In the genomic region with DNA sequence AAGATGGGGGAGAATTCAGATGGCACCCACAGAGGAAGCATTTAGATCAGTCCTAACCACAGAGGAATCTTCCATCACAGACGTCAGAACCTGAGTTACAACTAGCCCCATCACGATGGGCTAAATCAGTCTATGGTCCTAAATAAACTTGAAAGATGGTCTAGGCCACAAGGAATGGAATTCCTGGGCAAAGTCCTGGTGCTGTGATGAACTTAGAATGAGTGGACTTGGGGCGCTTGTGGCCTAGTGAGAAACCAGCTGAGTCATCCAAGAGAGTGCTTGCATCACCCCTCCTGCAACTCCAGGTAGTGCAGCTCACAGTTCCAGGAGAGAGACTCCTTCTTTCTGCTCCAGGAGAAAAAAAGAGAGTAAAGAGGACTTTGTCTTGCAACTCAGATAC, we compare ENCODE assay signal across 19 cellular contexts.
DNase-seq lines count a peak whose midpoint lies in the region; FAIRE-seq and TF ChIP-seq lines count a peak whose summit lies in the region.
"Had no signal": no experiment of that assay in that cellular context is flagged by ENCODE, and none has a peak within 500 bp of the region (broad histone marks: within the 10 kb centered on the region; RNA-seq: fewer than 3 reads in every experiment).

No MANE protein-coding gene starts in this region.

- H3K27me3 Mint-ChIP-seq in MCF 10A (ENCODE audit: insufficient read depth, unreplicated experiment): no peaks in the 10 kb centered on the region
- H3K27me3 Mint-ChIP-seq: activated CD4-positive, alpha-beta memory T cell treated with anti-CD3 and anti-CD28 coated beads for 36 hours had no signal

- no peak for FAIRE-seq in kidney (lab: Jason Lieb, UNC)
- FAIRE-seq: A204.1, urothelium cell line had no signal

- no peaks in the 10 kb centered on the region for H3K36me3 Mint-ChIP-seq in MCF 10A (ENCODE audit: insufficient read depth, unreplicated experiment)
- H3K36me3 Mint-ChIP-seq: activated CD4-positive, alpha-beta memory T cell treated with anti-CD3 and anti-CD28 coated beads for 36 hours; mesothelial cell of epicardium had no signal

- H3K27ac ChIP-seq in breast epithelium (no peak overlapping the region), kidney (ENCODE audit: low read depth in 2 of 2, low read length in 2 of 2) (no peak overlapping the region)

- intact Hi-C loops in MCF 10A (cut with micrococcal nuclease): no loop called here
- intact Hi-C loops in breast epithelium (cut with DNase I; ENCODE audit: low total_unique reads): loop anchor here (2.0 kb wide), 1 partner anchor 56 kb away; no protein-coding TSS in a partner anchor
- intact Hi-C loops in kidney (cut with DNase I): no loop called here

- peak; percentile 73 for DNase-seq in MCF 10A (ENCODE audit: unreplicated experiment)
- no peak for DNase-seq in breast epithelium (ENCODE audit: low spot score in 2 of 2)
- peak; percentile 76 for DNase-seq in RKO (ENCODE audit: low spot score)
- DNase-seq in fibroblast of pulmonary artery (ENCODE audit: low read depth): peak; percentile 7
- peak; percentile 31 for DNase-seq in renal cortical epithelial cell (ENCODE audit: low read depth)
- DNase-seq in NCI-H345 (lab: John Stamatoyannopoulos, UW): no peak
- no peak for DNase-seq in activated CD8-positive, alpha-beta memory T cell treated with anti-CD3 and anti-CD28 coated beads, Interleukin-2, amount 50 U/mL, for 48 hours
- DNase-seq in kidney: no peak
- DNase-seq: activated CD4-positive, alpha-beta memory T cell treated with anti-CD3 and anti-CD28 coated beads for 36 hours; cerebellar nuclear complex; DND-41; NCI-H2081; NCI-H69; nucleus accumbens; right cardiac atrium; RPMI8226 had no signal

- no peak overlapping the region for H3K4me3 ChIP-seq in breast epithelium
- H3K4me3 ChIP-seq in fibroblast of pulmonary artery (replicated peaks; ENCODE audit: low read depth, low read length): no peak overlapping the region
- H3K4me3 ChIP-seq in kidney (ENCODE audit: low read length in 2 of 2): no peak overlapping the region

- H3K27me3 ChIP-seq in breast epithelium: no peaks in the 10 kb centered on the region

- H3K27ac Mint-ChIP-seq in MCF 10A (ENCODE audit: low read depth, unreplicated experiment): no peak overlapping the region
- H3K27ac Mint-ChIP-seq: activated CD4-positive, alpha-beta memory T cell treated with anti-CD3 and anti-CD28 coated beads for 36 hours; mesothelial cell of epicardium had no signal

- no peak overlapping the region for H3K9ac ChIP-seq in kidney (ENCODE audit: low read length in 2 of 2)

- H3K4me1 ChIP-seq in breast epithelium (no peaks in the 10 kb centered on the region), kidney (ENCODE audit: control insufficient read depth in 1 of 2, insufficient read depth in 1 of 2, low read depth in 1 of 2, low read length in 2 of 2) (no peaks in the 10 kb centered on the region)

- POLR2A ChIA-PET in MCF 10A (lab: Yijun Ruan, JAX): no interaction called here

- H3K4me1 Mint-ChIP-seq in MCF 10A (ENCODE audit: insufficient read depth, unreplicated experiment): no peaks in the 10 kb centered on the region
- H3K4me1 Mint-ChIP-seq: mesothelial cell of epicardium had no signal

- no peak for TF ChIP-seq POLR2A in breast epithelium (IDR thresholded peaks at IDR 0.05)

- no TSS peak for BruUV-seq in MCF 10A (replicated peaks; lab: Mats Ljungman, UMichigan)

- H3K36me3 ChIP-seq in breast epithelium (no peaks in the 10 kb centered on the region), kidney (ENCODE audit: control insufficient read depth in 1 of 2, insufficient read depth in 2 of 2, low read length in 2 of 2) (no peaks in the 10 kb centered on the region)

- TF ChIP-seq CTCF in MCF 10A (IDR thresholded peaks at IDR 0.05; ENCODE audit: unreplicated experiment) (no peak), breast epithelium (IDR thresholded peaks at IDR 0.05) (no peak), fibroblast of pulmonary artery (IDR thresholded peaks at IDR 0.05; ENCODE audit: low read length, missing control alignments) (no peak), kidney (IDR thresholded peaks at IDR 0.05; ENCODE audit: borderline replicate concordance, extremely low read depth, insufficient read depth) (no peak)

- CTCF ChIA-PET in MCF 10A (lab: Yijun Ruan, JAX): interaction anchor here (0.6 to 0.7 kb wide), 2 partner anchors 36 to 819 kb away, joined by 3 read pairs; no protein-coding TSS in a partner anchor

- peaks cover 23% of the 10 kb centered on the region for H3K9me3 Mint-ChIP-seq in MCF 10A (ENCODE audit: unreplicated experiment)
- H3K9me3 Mint-ChIP-seq: activated CD4-positive, alpha-beta memory T cell treated with anti-CD3 and anti-CD28 coated beads for 36 hours had no signal

- H3K4me3 Mint-ChIP-seq in MCF 10A (ENCODE audit: unreplicated experiment): no peak overlapping the region
- H3K4me3 Mint-ChIP-seq: activated CD4-positive, alpha-beta memory T cell treated with anti-CD3 and anti-CD28 coated beads for 36 hours; mesothelial cell of epicardium had no signal

- H3K9me3 ChIP-seq in breast epithelium: no peaks in the 10 kb centered on the region
- no peaks in the 10 kb centered on the region for H3K9me3 ChIP-seq in kidney (ENCODE audit: control insufficient read depth in 1 of 2, low read length in 2 of 2)

Comparison
In these comparisons a context has a peak if more than half of its experiments do, and no peak if none do; other contexts are left out.
1. DNase-seq: peak in MCF 10A (single experiment), RKO (single experiment), fibroblast of pulmonary artery (single experiment) and renal cortical epithelial cell (single experiment); none in breast epithelium (0 of 2), NCI-H345 (single experiment), activated CD8-positive, alpha-beta memory T cell treated with anti-CD3 and anti-CD28 coated beads, Interleukin-2, amount 50 U/mL, for 48 hours (single experiment) and kidney (single experiment).